In genomic region chr11:64729851-64730382, GRCh38 we compare ENCODE assay signal across 14 cellular contexts. TPM values are rescaled to one million over a fixed set of nuclear protein-coding genes. Genes with fewer than 3 reads are reported as not detected.
A peak's percentile ranks its signal among the peaks of the same experiment; 100 is the strongest.
DNase-seq lines count a peak whose midpoint lies in the region; ATAC-seq, FAIRE-seq and TF ChIP-seq lines count a peak whose summit lies in the region.
"Had no signal": no experiment of that assay in that cellular context is flagged by ENCODE, and none has a peak within 500 bp of the region (broad histone marks: within the 10 kb centered on the region; RNA-seq: fewer than 3 reads in every experiment).

No MANE protein-coding gene starts in this region.

- H3K23me2 ChIP-seq in H1 (ENCODE audit: low read depth, low read length): no peaks in the 10 kb centered on the region; the same call in 1 of the 2 replicates

- H3K23ac ChIP-seq in H1 (ENCODE audit: insufficient read length) (no peak overlapping the region), trophoblast cell (ENCODE audit: low read length) (no peak overlapping the region)

- POLR2A ChIA-PET in activated CD4-positive, alpha-beta memory T cell treated with anti-CD3 and anti-CD28 coated beads for 36 hours (lab: Charles Lee): no interaction called here
- POLR2A ChIA-PET in activated CD4-positive, alpha-beta memory T cell treated with anti-CD3 and anti-CD28 coated beads, Interleukin-2, amount 10 ng/mL, durations not matched to agents 7 days and 5 days (lab: Charles Lee): no interaction called here
- POLR2A ChIA-PET in H1 (lab: Charles Lee; ENCODE audit: partially characterized antibody): interaction anchor here (0.9 to 42.9 kb wide), 4 partner anchors 10 to 36 kb away, joined by 4 to 1087 read pairs (median 12); partner anchors contain the start of genes PYGM and SF1

- 0 out of 2 replicates have a peak overlapping the region, but pooled peaks have one; percentile 86 for H4K8ac ChIP-seq in H1 (ENCODE audit: extremely low read depth, insufficient read depth, low read length)
- H4K8ac ChIP-seq in trophoblast cell (ENCODE audit: low read depth, low read length): no peak overlapping the region

- no peak overlapping the region for H3K14ac ChIP-seq in H1 (ENCODE audit: insufficient read length)
- no peak overlapping the region for H3K14ac ChIP-seq in trophoblast cell (ENCODE audit: low read length)

- no peak for ATAC-seq in T-helper 17 cell

- H2BK120ac ChIP-seq in H1 (replicated peaks; ENCODE audit: low read depth, low read length): no peak overlapping the region
- H2BK120ac ChIP-seq in trophoblast cell (ENCODE audit: insufficient read depth, low read length, poor library complexity): no peak overlapping the region

- no peaks in the 10 kb centered on the region for H3K9me3 Mint-ChIP-seq in activated CD4-positive, alpha-beta memory T cell treated with anti-CD3 and anti-CD28 coated beads for 36 hours
- H3K9me3 Mint-ChIP-seq in activated CD4-positive, alpha-beta memory T cell treated with anti-CD3 and anti-CD28 coated beads, Interleukin-2, amount 10 ng/mL, durations not matched to agents 7 days and 5 days: no peaks in the 10 kb centered on the region

- H3K9ac ChIP-seq in H1 (replicated peaks in 1 of 4; ENCODE audit: extremely low read depth in 1 of 4, low read depth in 3 of 4, low read length in 3 of 4) (no peak overlapping the region; a peak in 3 of 7 replicates), trophoblast cell (ENCODE audit: low read length) (no peak overlapping the region)
- H3K9ac ChIP-seq: BLaER1 treated with 17β-estradiol and CSF1 and Interleukin-3, amounts not matched to agents 10 nM and 100 nM had no signal

- peak overlapping the region; percentile 4 for H3K4ac ChIP-seq in H1 (replicated peaks; ENCODE audit: insufficient read length, low read depth, low read length)
- H3K4ac ChIP-seq in trophoblast cell (ENCODE audit: low read depth, low read length): no peak overlapping the region

- intact Hi-C loops in activated CD4-positive, alpha-beta memory T cell treated with anti-CD3 and anti-CD28 coated beads for 36 hours (cut with micrococcal nuclease): no loop called here

- H3K4me2 ChIP-seq in H1 (ENCODE audit: insufficient read depth in 1 of 2, low read depth in 2 of 2, low read length in 2 of 2) (peak overlapping the region; percentile 56 to 74), trophoblast cell (ENCODE audit: low read length) (no peak overlapping the region)

- H3K4me3 ChIP-seq in H1 (ENCODE audit: extremely low read depth in 1 of 4, insufficient read depth in 2 of 4, low read depth in 3 of 4, low read length in 4 of 4) (peak overlapping the region; percentile 16 to 43 (median 29); a peak in 5 of 8 replicates), trophoblast cell (ENCODE audit: low read depth, low read length) (no peak overlapping the region)
- H3K4me3 ChIP-seq: BLaER1 treated with 17β-estradiol and CSF1 and Interleukin-3, amounts not matched to agents 10 nM and 100 nM; SK-N-MC had no signal

- DNase-seq in activated CD4-positive, alpha-beta memory T cell treated with anti-CD3 and anti-CD28 coated beads for 36 hours: peak; percentile 46
- DNase-seq in activated CD4-positive, alpha-beta memory T cell treated with anti-CD3 and anti-CD28 coated beads, Interleukin-2, amount 10 ng/mL, durations not matched to agents 7 days and 5 days: no peak
- DNase-seq in NCI-H774 (lab: John Stamatoyannopoulos, UW): peak; percentile 14
- peak in 1 of 2 experiments; percentile 91 for DNase-seq in H1 (ENCODE audit: low read depth in 1 of 2, low spot score in 2 of 2)
- DNase-seq in trophoblast cell: no peak
- no peak for DNase-seq in DMS 273 treated with DMSO at 0.1 percent for 48 hours (lab: John Stamatoyannopoulos, UW)
- no peak for DNase-seq in Ammon's horn (ENCODE audit: low spot score)
- no peak for DNase-seq in T-helper 17 cell
- DNase-seq: NCI-H1694 had no signal

- 23% methylated on average over 15 of the region's 21 CpGs; no CpG with 5 or more reads in 1 of the 2 experiments for WGBS in H1 (ENCODE audit: extremely low coverage in 1 of 2, insufficient coverage in 1 of 2, insufficient read length in 1 of 2, insufficient replicate concordance in 2 of 2, low coverage in 1 of 2, low lambda C conversion rate in 2 of 2, missing lambda C conversion rate in 1 of 2), 2 experiments
- WGBS in trophoblast cell (ENCODE audit: extremely low coverage, insufficient coverage, insufficient read length): no CpG with 5 or more reads among the region's 21 CpGs

- peak overlapping the region; percentile 46; the same call in 1 of the 2 replicates for H2BK12ac ChIP-seq in H1 (ENCODE audit: low read depth, low read length)
- H2BK12ac ChIP-seq in trophoblast cell (ENCODE audit: low read length): no peak overlapping the region

- H3K9me3 ChIP-seq in H1 (ENCODE audit: insufficient read depth in 2 of 2, low read depth in 1 of 2, low read length in 1 of 2) (no peaks in the 10 kb centered on the region), trophoblast cell (ENCODE audit: insufficient read depth, low read depth, low read length) (peaks cover 5% of the 10 kb centered on the region), T-helper 17 cell (ENCODE audit: control insufficient read depth, low read length, poor library complexity, severe bottlenecking) (no peaks in the 10 kb centered on the region)
- H3K9me3 ChIP-seq: BLaER1 treated with 17β-estradiol and CSF1 and Interleukin-3, amounts not matched to agents 10 nM and 100 nM had no signal

- H3K27me3 ChIP-seq in H1 (replicated peaks in 1 of 4; ENCODE audit: control insufficient read depth in 3 of 4, extremely low read depth in 1 of 4, insufficient read depth in 3 of 4, low read length in 3 of 4): no peaks in the 10 kb centered on the region; a peak in 2 of 7 replicates
- H3K27me3 ChIP-seq in trophoblast cell (ENCODE audit: insufficient read depth, low read length): no peaks in the 10 kb centered on the region
- H3K27me3 ChIP-seq: BLaER1 treated with 17β-estradiol and CSF1 and Interleukin-3, amounts not matched to agents 10 nM and 100 nM had no signal

- no peak overlapping the region for H4K5ac ChIP-seq in H1 (ENCODE audit: insufficient read length, low read depth, low read length)

- H4K91ac ChIP-seq in H1 (replicated peaks; ENCODE audit: insufficient read length, low read length): peak overlapping the region; percentile 58
- H4K91ac ChIP-seq in trophoblast cell (ENCODE audit: low read depth, low read length): no peak overlapping the region

- H3K36me3 ChIP-seq in H1 (ENCODE audit: control insufficient read depth in 2 of 4, insufficient read depth in 4 of 4, low read length in 3 of 4) (0 out of 8 replicates have a peak, but pooled peaks cover 0 to 2% (median 0%) of the 10 kb centered on the region in 4 experiments), trophoblast cell (ENCODE audit: control insufficient read depth in 1 of 2, insufficient read depth in 2 of 2, low read length in 2 of 2) (no peaks in the 10 kb centered on the region)

- H3K79me2 ChIP-seq in H1 (ENCODE audit: control insufficient read depth in 1 of 2, insufficient read depth in 2 of 2, low read length in 2 of 2): no peaks in the 10 kb centered on the region
- H3K79me2 ChIP-seq in trophoblast cell (ENCODE audit: control insufficient read depth, insufficient read depth, low read length, poor library complexity): no peaks in the 10 kb centered on the region

- CTCF ChIA-PET in activated CD4-positive, alpha-beta memory T cell treated with anti-CD3 and anti-CD28 coated beads for 36 hours (lab: Charles Lee): no interaction called here
- CTCF ChIA-PET in activated CD4-positive, alpha-beta memory T cell treated with anti-CD3 and anti-CD28 coated beads, Interleukin-2, amount 10 ng/mL, durations not matched to agents 7 days and 5 days (lab: Charles Lee): no interaction called here
- CTCF ChIA-PET in H1 (lab: Charles Lee; ENCODE audit: partially characterized antibody): interaction anchor here (1.3 to 1.7 kb wide), 2 partner anchors 9 to 11 kb away, joined by 3 to 5 read pairs; no protein-coding TSS in a partner anchor

- H2AFZ ChIP-seq in H1 (ENCODE audit: low read length): peak overlapping the region; percentile 91; the same call in 1 of the 2 replicates
- H2AFZ ChIP-seq in trophoblast cell (ENCODE audit: insufficient read depth, low read length, poor library complexity): peak overlapping the region; percentile 52

- H3K36me3 Mint-ChIP-seq in activated CD4-positive, alpha-beta memory T cell treated with anti-CD3 and anti-CD28 coated beads for 36 hours: no peaks in the 10 kb centered on the region
- H3K36me3 Mint-ChIP-seq in activated CD4-positive, alpha-beta memory T cell treated with anti-CD3 and anti-CD28 coated beads, Interleukin-2, amount 10 ng/mL, durations not matched to agents 7 days and 5 days (ENCODE audit: low read depth): peaks cover 57% of the 10 kb centered on the region
- peaks cover 5% of the 10 kb centered on the region for H3K36me3 Mint-ChIP-seq in T-helper 17 cell (ENCODE audit: low read depth)

- no peaks in the 10 kb centered on the region for H3K27me3 Mint-ChIP-seq in activated CD4-positive, alpha-beta memory T cell treated with anti-CD3 and anti-CD28 coated beads for 36 hours
- H3K27me3 Mint-ChIP-seq in activated CD4-positive, alpha-beta memory T cell treated with anti-CD3 and anti-CD28 coated beads, Interleukin-2, amount 10 ng/mL, durations not matched to agents 7 days and 5 days: no peaks in the 10 kb centered on the region
- no peaks in the 10 kb centered on the region for H3K27me3 Mint-ChIP-seq in T-helper 17 cell

- H3K27ac Mint-ChIP-seq in activated CD4-positive, alpha-beta memory T cell treated with anti-CD3 and anti-CD28 coated beads for 36 hours: no peak overlapping the region
- H3K27ac Mint-ChIP-seq in activated CD4-positive, alpha-beta memory T cell treated with anti-CD3 and anti-CD28 coated beads, Interleukin-2, amount 10 ng/mL, durations not matched to agents 7 days and 5 days: no peak overlapping the region
- H3K27ac Mint-ChIP-seq in T-helper 17 cell: no peak overlapping the region
- H3K27ac Mint-ChIP-seq: progenitor cell of endocrine pancreas had no signal

- H2BK5ac ChIP-seq in H1 (ENCODE audit: low read depth, low read length) (peak overlapping the region; percentile 40; the same call in 1 of the 2 replicates), trophoblast cell (ENCODE audit: low read depth, low read length, poor library complexity) (no peak overlapping the region)

- no peak for TF ChIP-seq RAD21 in H1 (IDR thresholded peaks at IDR 0.05 in 1 of 2, conservative IDR thresholded peaks at IDR 0.05 in 1 of 2; ENCODE audit: low read depth in 2 of 2, low read length in 2 of 2)

- peaks cover 2% of the 10 kb centered on the region for H3K4me1 Mint-ChIP-seq in activated CD4-positive, alpha-beta memory T cell treated with anti-CD3 and anti-CD28 coated beads for 36 hours (ENCODE audit: low read depth)
- H3K4me1 Mint-ChIP-seq in activated CD4-positive, alpha-beta memory T cell treated with anti-CD3 and anti-CD28 coated beads, Interleukin-2, amount 10 ng/mL, durations not matched to agents 7 days and 5 days: peaks cover 11% of the 10 kb centered on the region
- H3K4me1 Mint-ChIP-seq in T-helper 17 cell: peaks cover 14% of the 10 kb centered on the region

- no peak overlapping the region for H2AK5ac ChIP-seq in H1 (ENCODE audit: low read depth, low read length)
- H2AK5ac ChIP-seq in trophoblast cell (ENCODE audit: low read length): no peak overlapping the region

- H3K18ac ChIP-seq in H1 (ENCODE audit: extremely low read depth, low read length) (peak overlapping the region; percentile 62), trophoblast cell (ENCODE audit: low read length) (no peak overlapping the region)

- no peaks in the 10 kb centered on the region for H4K20me1 ChIP-seq in H1 (replicated peaks in 1 of 2; ENCODE audit: control insufficient read depth in 1 of 2, insufficient read depth in 2 of 2, low read length in 2 of 2)

- no peak for TF ChIP-seq CTCF in H1 (IDR thresholded peaks at IDR 0.05; ENCODE audit: control extremely low read depth in 1 of 3, insufficient read depth in 1 of 3, low read depth in 1 of 3, low read length in 3 of 3)

- peak overlapping the region; percentile 90; the same call in 1 of the 2 replicates for H2BK15ac ChIP-seq in H1 (ENCODE audit: low read length)

- H2BK20ac ChIP-seq in H1 (ENCODE audit: low read length): no peak overlapping the region

- no peak overlapping the region for H3K4me3 Mint-ChIP-seq in activated CD4-positive, alpha-beta memory T cell treated with anti-CD3 and anti-CD28 coated beads for 36 hours
- H3K4me3 Mint-ChIP-seq in activated CD4-positive, alpha-beta memory T cell treated with anti-CD3 and anti-CD28 coated beads, Interleukin-2, amount 10 ng/mL, durations not matched to agents 7 days and 5 days: no peak overlapping the region
- no peak overlapping the region for H3K4me3 Mint-ChIP-seq in T-helper 17 cell

- no peak overlapping the region for H3K27ac ChIP-seq in H1 (ENCODE audit: low read depth, low read length)
- no peak overlapping the region for H3K27ac ChIP-seq in trophoblast cell (ENCODE audit: low read depth, low read length)
- H3K27ac ChIP-seq: BLaER1 treated with 17β-estradiol and CSF1 and Interleukin-3, amounts not matched to agents 10 nM and 100 nM; SK-N-MC had no signal

- peak; percentile 28 for FAIRE-seq in H1 (lab: Jason Lieb, UNC)
- FAIRE-seq: GM18507 had no signal

- H3K79me1 ChIP-seq in H1 (ENCODE audit: low read depth, low read length): peaks cover 4% of the 10 kb centered on the region; the same call in 1 of the 2 replicates
- no peaks in the 10 kb centered on the region for H3K79me1 ChIP-seq in trophoblast cell (ENCODE audit: low read length)

- no peak overlapping the region for H3K56ac ChIP-seq in H1 (replicated peaks; ENCODE audit: insufficient read length, low read depth, low read length)

- no peak overlapping the region for H4K12ac ChIP-seq in trophoblast cell (ENCODE audit: low read depth, low read length)

- TF ChIP-seq EP300 in H1 (IDR thresholded peaks at IDR 0.05; ENCODE audit: borderline replicate concordance in 1 of 2, low read depth in 2 of 2, low read length in 2 of 2): no peak

- TF ChIP-seq POLR2A in H1 (IDR thresholded peaks at IDR 0.05; ENCODE audit: control extremely low read depth in 1 of 2, low read depth in 2 of 2, low read length in 2 of 2): peak in 1 of 2 experiments; percentile 46; a peak in 1 of 3 replicates

- H3K4me1 ChIP-seq in H1 (replicated peaks in 1 of 4; ENCODE audit: control insufficient read depth in 3 of 4, insufficient read depth in 4 of 4, low read length in 3 of 4) (peaks cover 4 to 32% (median 20%) of the 10 kb centered on the region in 4 experiments), trophoblast cell (ENCODE audit: control insufficient read depth in 1 of 2, insufficient read depth in 2 of 2, low read length in 2 of 2) (peaks cover 0 to 3% of the 10 kb centered on the region in 2 experiments)

RNA-seq across cellular contexts. Expression of gene NRXN2, which starts 6.9 kb away (rescaled TPM):
- under 1 TPM; 0.31 to 0.41 TPM for total RNA-seq in activated CD4-positive, alpha-beta memory T cell treated with anti-CD3 and anti-CD28 coated beads for 36 hours
- total RNA-seq in activated CD4-positive, alpha-beta memory T cell treated with anti-CD3 and anti-CD28 coated beads, Interleukin-2, amount 10 ng/mL, durations not matched to agents 7 days and 5 days: under 1 TPM in 1 of 2 experiments, not detected in 1; 0.08 TPM
- total RNA-seq in H1 (2021; fragmentation: NEBNext Ultra II Directional; extraction: Animal tissue kit (Norgen Biotek cat#: 25700)): 11.4 and 11.5 TPM in 2 replicates
- polyA plus RNA-seq in H1 (2011; rRNA removed): 1.3 and 5.7 TPM in 2 replicates
- polyA plus RNA-seq in H1 (2011; cell fraction: cytosol; rRNA removed): 2.4 TPM
- polyA plus RNA-seq in H1 (2011; cell fraction: nucleus; rRNA removed): 7.0 TPM
- polyA plus RNA-seq in H1 (2012, experiment 1 of 2): 6.8 to 12.4 TPM (median 9.6 TPM) in 4 replicates
- polyA plus RNA-seq in H1 (2012, experiment 2 of 2): 4.9 TPM
- polyA plus RNA-seq in H1 (2013, experiment 1 of 2): 11.2 TPM
- 12.9 TPM for polyA plus RNA-seq in H1 (2013, experiment 2 of 2)
- polyA minus RNA-seq in H1 (2011; rRNA and poly(A)+ RNA removed): 10.7 and 12.0 TPM in 2 replicates
- polyA minus RNA-seq in H1 (2011; cell fraction: cytosol; rRNA and poly(A)+ RNA removed): 8.7 TPM
- polyA minus RNA-seq in H1 (2011; cell fraction: nucleus; rRNA and poly(A)+ RNA removed): 10.3 TPM
- polyA plus RNA-seq in trophoblast cell (2013): 2.9 and 3.1 TPM in 2 replicates
- under 1 TPM; 0.21 to 0.32 TPM for total RNA-seq in T-helper 17 cell
- total RNA-seq: dermis microvascular lymphatic vessel endothelial cell had no signal

RNA-seq across cellular contexts. Expression of gene RASGRP2, which starts 14.0 kb away (rescaled TPM):
- total RNA-seq in activated CD4-positive, alpha-beta memory T cell treated with anti-CD3 and anti-CD28 coated beads for 36 hours: 1 to 10 TPM; 7.5 to 8.2 TPM
- 100 to 1,000 TPM; 179 to 183 TPM for total RNA-seq in activated CD4-positive, alpha-beta memory T cell treated with anti-CD3 and anti-CD28 coated beads, Interleukin-2, amount 10 ng/mL, durations not matched to agents 7 days and 5 days
- total RNA-seq in H1 (2021; fragmentation: NEBNext Ultra II Directional; extraction: Animal tissue kit (Norgen Biotek cat#: 25700)): 37.9 and 40.6 TPM in 2 replicates
- 45.7 and 50.4 TPM in 2 replicates for polyA plus RNA-seq in H1 (2011; rRNA removed)
- polyA plus RNA-seq in H1 (2011; cell fraction: cytosol; rRNA removed): 41.1 TPM
- 127 TPM for polyA plus RNA-seq in H1 (2011; cell fraction: nucleus; rRNA removed)
- polyA plus RNA-seq in H1 (2012, experiment 1 of 2): 30.1 to 58.0 TPM (median 54.6 TPM) in 4 replicates
- polyA plus RNA-seq in H1 (2012, experiment 2 of 2): 31.1 TPM
- polyA plus RNA-seq in H1 (2013, experiment 1 of 2): 33.0 TPM
- 34.6 TPM for polyA plus RNA-seq in H1 (2013, experiment 2 of 2)
- 14.8 and 18.9 TPM in 2 replicates for polyA minus RNA-seq in H1 (2011; rRNA and poly(A)+ RNA removed)
- polyA minus RNA-seq in H1 (2011; cell fraction: cytosol; rRNA and poly(A)+ RNA removed): 12.3 TPM
- 24.8 TPM for polyA minus RNA-seq in H1 (2011; cell fraction: nucleus; rRNA and poly(A)+ RNA removed)
- 0.50 and 0.55 TPM in 2 replicates for polyA plus RNA-seq in trophoblast cell (2013)
- total RNA-seq in T-helper 17 cell: 100 to 1,000 TPM; 464 to 502 TPM

RNA-seq across cellular contexts. Expression of gene PYGM, which starts 29.9 kb away (rescaled TPM):
- 1 to 10 TPM in 1 of 2 experiments, under 1 TPM in 1; 0.94 to 1.6 TPM for total RNA-seq in activated CD4-positive, alpha-beta memory T cell treated with anti-CD3 and anti-CD28 coated beads for 36 hours
- total RNA-seq in activated CD4-positive, alpha-beta memory T cell treated with anti-CD3 and anti-CD28 coated beads, Interleukin-2, amount 10 ng/mL, durations not matched to agents 7 days and 5 days: 1 to 10 TPM; 3.1 to 4.0 TPM
- 9.6 and 9.7 TPM in 2 replicates for total RNA-seq in H1 (2021; fragmentation: NEBNext Ultra II Directional; extraction: Animal tissue kit (Norgen Biotek cat#: 25700))
- 10.0 and 15.2 TPM in 2 replicates for polyA plus RNA-seq in H1 (2011; rRNA removed)
- 10.4 TPM for polyA plus RNA-seq in H1 (2011; cell fraction: cytosol; rRNA removed)
- 20.9 TPM for polyA plus RNA-seq in H1 (2011; cell fraction: nucleus; rRNA removed)
- 9.2 to 15.4 TPM (median 13.0 TPM) in 4 replicates for polyA plus RNA-seq in H1 (2012, experiment 1 of 2)
- 11.5 TPM for polyA plus RNA-seq in H1 (2012, experiment 2 of 2)
- 6.9 TPM for polyA plus RNA-seq in H1 (2013, experiment 1 of 2)
- 6.3 TPM for polyA plus RNA-seq in H1 (2013, experiment 2 of 2)
- polyA minus RNA-seq in H1 (2011; rRNA and poly(A)+ RNA removed): 13.2 and 16.4 TPM in 2 replicates
- polyA minus RNA-seq in H1 (2011; cell fraction: cytosol; rRNA and poly(A)+ RNA removed): 12.3 TPM
- 5.4 TPM for polyA minus RNA-seq in H1 (2011; cell fraction: nucleus; rRNA and poly(A)+ RNA removed)
- polyA plus RNA-seq in trophoblast cell (2013): 0.83 and 0.94 TPM in 2 replicates
- total RNA-seq in T-helper 17 cell: 10 to 100 TPM; 11.8 to 27.1 TPM

RNA-seq across cellular contexts. Expression of gene SF1, which starts 48.4 kb away (rescaled TPM):
- total RNA-seq in activated CD4-positive, alpha-beta memory T cell treated with anti-CD3 and anti-CD28 coated beads for 36 hours: 100 to 1,000 TPM; 323 to 328 TPM
- 100 to 1,000 TPM; 385 to 390 TPM for total RNA-seq in activated CD4-positive, alpha-beta memory T cell treated with anti-CD3 and anti-CD28 coated beads, Interleukin-2, amount 10 ng/mL, durations not matched to agents 7 days and 5 days
- total RNA-seq in H1 (2021; fragmentation: NEBNext Ultra II Directional; extraction: Animal tissue kit (Norgen Biotek cat#: 25700)): 353 and 365 TPM in 2 replicates
- polyA plus RNA-seq in H1 (2011; rRNA removed): 72.7 and 110 TPM in 2 replicates
- 70.0 TPM for polyA plus RNA-seq in H1 (2011; cell fraction: cytosol; rRNA removed)
- polyA plus RNA-seq in H1 (2011; cell fraction: nucleus; rRNA removed): 197 TPM
- polyA plus RNA-seq in H1 (2012, experiment 1 of 2): 259 to 328 TPM (median 273 TPM) in 4 replicates
- 150 TPM for polyA plus RNA-seq in H1 (2012, experiment 2 of 2)
- polyA plus RNA-seq in H1 (2013, experiment 1 of 2): 194 TPM
- polyA plus RNA-seq in H1 (2013, experiment 2 of 2): 181 TPM
- 75.9 and 88.7 TPM in 2 replicates for polyA minus RNA-seq in H1 (2011; rRNA and poly(A)+ RNA removed)
- polyA minus RNA-seq in H1 (2011; cell fraction: cytosol; rRNA and poly(A)+ RNA removed): 107 TPM
- polyA minus RNA-seq in H1 (2011; cell fraction: nucleus; rRNA and poly(A)+ RNA removed): 210 TPM
- polyA plus RNA-seq in trophoblast cell (2013): 185 and 187 TPM in 2 replicates
- 1,000 to 10,000 TPM; 1,476 to 1,622 TPM for total RNA-seq in T-helper 17 cell

Comparison
In these comparisons a context has a peak if more than half of its experiments do, and no peak if none do; other contexts are left out.
1. DNase-seq: peak in activated CD4-positive, alpha-beta memory T cell treated with anti-CD3 and anti-CD28 coated beads for 36 hours (single experiment) and NCI-H774 (single experiment); none in activated CD4-positive, alpha-beta memory T cell treated with anti-CD3 and anti-CD28 coated beads, Interleukin-2, amount 10 ng/mL, durations not matched to agents 7 days and 5 days (single experiment), trophoblast cell (0 of 2), DMS 273 treated with DMSO at 0.1 percent for 48 hours (single experiment), Ammon's horn (single experiment) and T-helper 17 cell (0 of 3).